In the genomic region with DNA sequence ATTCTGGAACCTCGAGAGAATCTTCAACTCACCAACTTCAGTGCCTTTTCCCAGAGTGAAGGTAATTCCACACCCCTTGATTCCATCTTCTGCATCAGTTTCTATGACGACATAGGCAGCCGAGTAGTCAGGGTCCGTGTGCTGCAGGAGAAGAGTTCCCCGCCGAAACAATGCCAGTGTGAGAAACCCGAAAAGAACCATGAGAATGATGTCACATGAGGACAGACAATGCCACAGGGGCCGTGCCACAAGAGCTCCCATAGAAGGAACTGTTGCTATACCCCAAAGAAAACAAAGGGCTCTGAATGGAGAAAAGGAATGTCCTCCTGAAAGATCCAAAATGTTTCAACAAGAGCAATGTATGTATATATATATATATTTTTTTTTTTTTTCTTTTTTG, we compare ENCODE assay signal across 16 cellular contexts.
"Had no signal": no experiment of that assay in that cellular context is flagged by ENCODE, and none has a peak within 500 bp of the region (broad histone marks: within the 10 kb centered on the region; RNA-seq: fewer than 3 reads in every experiment).

No MANE protein-coding gene starts in this region.

- H3K36me3 ChIP-seq: ovary had no signal

- ATAC-seq: left cardiac atrium; natural killer cell treated with Interleukin-12 subunit alpha and Interleukin-12 subunit beta and Interleukin-15 and Interleukin-18, amount 100 ng/mL, for 72 hours; SK-N-SH treated with all-trans-retinoic acid at 6 μM for 48 hours had no signal

- H3K9me3 ChIP-seq: ovary, stomach, thyroid gland, vagina had no signal

- DNase-seq: activated CD4-positive, alpha-beta T cell treated with anti-CD3 and anti-CD28 coated beads, Interleukin-2, amount 50 U/mL, for 4 hours; activated CD4-positive, CD25-positive, alpha-beta regulatory T cell treated with anti-CD3 and anti-CD28 coated beads, Interleukin-2, amount 50 U/mL, for 72 hours; activated naive CD4-positive, alpha-beta T cell; central memory CD4-positive, alpha-beta T cell; glutamatergic neuron; left cardiac atrium; ovary; retina; stimulated activated CD4-positive, alpha-beta T cell treated with anti-CD3 and anti-CD28 coated beads, Interleukin-15, amount 100 ng/mL, for 24 hours; stomach; thyroid gland had no signal

- H3K4me3 ChIP-seq: ovary, stomach, thyroid gland, vagina had no signal

- H3K4me3 Mint-ChIP-seq: dendritic cell treated with granulocyte-macrophage colony-stimulating factor and Interleukin-4, amounts not matched to agents 40 ng/mL and 50 ng/mL, for 4 days; natural killer cell treated with Interleukin-12 subunit alpha and Interleukin-12 subunit beta and Interleukin-15 and Interleukin-18, amount 100 ng/mL, for 72 hours; T-helper 1 cell treated with Interleukin-12 subunit alpha and Interleukin-12 subunit beta and Interleukin-4 antibody, amounts not matched to agents 30 μg/mL and 1 μg/mL, for 36 hours had no signal

- H3K27ac ChIP-seq: ovary, stomach, thyroid gland, vagina had no signal

- H3K27me3 Mint-ChIP-seq: dendritic cell treated with granulocyte-macrophage colony-stimulating factor and Interleukin-4, amounts not matched to agents 40 ng/mL and 50 ng/mL, for 4 days; natural killer cell treated with Interleukin-12 subunit alpha and Interleukin-12 subunit beta and Interleukin-15 and Interleukin-18, amount 100 ng/mL, for 72 hours had no signal

- H3K27ac Mint-ChIP-seq: dendritic cell treated with granulocyte-macrophage colony-stimulating factor and Interleukin-4, amounts not matched to agents 40 ng/mL and 50 ng/mL, for 4 days; T-helper 1 cell treated with Interleukin-12 subunit alpha and Interleukin-12 subunit beta and Interleukin-4 antibody, amounts not matched to agents 30 μg/mL and 1 μg/mL, for 36 hours had no signal

- H3K27me3 ChIP-seq: ovary, stomach, thyroid gland, vagina had no signal

- H3K9me3 Mint-ChIP-seq: dendritic cell treated with granulocyte-macrophage colony-stimulating factor and Interleukin-4, amounts not matched to agents 40 ng/mL and 50 ng/mL, for 4 days; natural killer cell treated with Interleukin-12 subunit alpha and Interleukin-12 subunit beta and Interleukin-15 and Interleukin-18, amount 100 ng/mL, for 72 hours; T-helper 1 cell treated with Interleukin-12 subunit alpha and Interleukin-12 subunit beta and Interleukin-4 antibody, amounts not matched to agents 30 μg/mL and 1 μg/mL, for 36 hours had no signal
